In the genomic region with DNA sequence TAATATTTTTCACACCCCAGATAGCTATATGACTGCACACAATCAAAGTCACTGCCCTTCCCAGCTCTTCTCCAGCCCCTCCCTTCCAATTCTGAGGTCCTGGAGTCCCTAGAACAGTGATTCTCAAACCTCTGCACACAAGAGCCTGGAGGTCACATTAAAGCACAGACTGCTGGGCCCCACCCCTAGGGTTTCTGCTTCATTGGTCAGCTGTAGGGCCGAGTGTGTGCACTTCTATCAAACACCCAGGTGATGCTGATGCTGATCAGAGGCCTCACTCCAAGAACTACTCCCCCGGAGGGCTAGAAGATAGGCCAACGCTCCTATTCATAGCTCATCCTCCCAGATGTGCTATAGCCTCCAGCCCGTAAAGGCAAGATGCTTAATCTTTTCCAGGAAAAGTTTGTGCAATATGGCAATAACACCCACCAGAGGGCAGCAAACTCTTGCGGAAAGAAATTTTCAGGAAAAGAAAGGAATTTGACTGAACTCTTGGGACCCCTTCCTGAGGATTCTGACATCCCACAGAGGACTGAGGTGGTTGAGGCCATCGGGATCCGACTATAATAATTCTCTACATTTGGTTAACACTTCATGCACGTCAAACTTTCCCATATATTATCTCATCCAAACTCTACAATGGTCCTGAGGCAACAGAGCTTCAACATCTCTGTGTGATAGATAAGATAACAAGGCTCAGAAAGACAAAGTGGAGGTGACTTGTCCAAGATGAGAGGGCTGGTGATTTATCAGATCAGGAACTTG, we compare ENCODE assay signal across 8 cellular contexts.
A peak's percentile ranks its signal among the peaks of the same experiment; 100 is the strongest.
DNase-seq lines count a peak whose midpoint lies in the region; ATAC-seq and TF ChIP-seq lines count a peak whose summit lies in the region.

No MANE protein-coding gene starts in this region.

- no peak overlapping the region for H3K27ac Mint-ChIP-seq in HFFc6

- TF ChIP-seq CTCF in HFFc6 (IDR thresholded peaks at IDR 0.05) = peak; percentile 93
- peak; percentile 72 for TF ChIP-seq CTCF in epithelial cell of esophagus (IDR thresholded peaks at IDR 0.05; ENCODE audit: insufficient read depth, low read depth, low read length, missing control alignments)

- no peak overlapping the region for H3K4me3 ChIP-seq in epithelial cell of esophagus (ENCODE audit: low read length)

- DNase-seq in D341Med (ENCODE audit: low spot score) (peak; percentile 59), HFFc6 (peak; percentile 43), RPMI7951 (ENCODE audit: low read depth) (peak; percentile 57), epithelial cell of esophagus (ENCODE audit: low read depth) (peak; percentile 56), myocyte (ENCODE audit: low read depth) (peak; percentile 66)
- no peak for DNase-seq in stimulated activated CD4-positive, alpha-beta T cell treated with anti-CD3 and anti-CD28 coated beads, Interleukin-12 subunit alpha, Interleukin-12 subunit beta, amount 100 ng/mL, for 4 hours

- no peaks in the 10 kb centered on the region for H3K36me3 Mint-ChIP-seq in HFFc6 (ENCODE audit: low read depth)

- no peaks in the 10 kb centered on the region for H3K9me3 Mint-ChIP-seq in HFFc6

- H3K4me1 Mint-ChIP-seq in HFFc6 (ENCODE audit: low read depth) = no peaks in the 10 kb centered on the region

- ATAC-seq in GM21360 (IDR thresholded peaks at IDR 0.05; ENCODE audit: unreplicated experiment) = no peak
- ATAC-seq in HG02571 (IDR thresholded peaks at IDR 0.05; ENCODE audit: unreplicated experiment) = no peak

- H3K4me3 Mint-ChIP-seq in HFFc6 = no peak overlapping the region

- peaks cover 16% of the 10 kb centered on the region for H3K27me3 Mint-ChIP-seq in HFFc6 (ENCODE audit: insufficient read depth)
